In the genomic region with DNA sequence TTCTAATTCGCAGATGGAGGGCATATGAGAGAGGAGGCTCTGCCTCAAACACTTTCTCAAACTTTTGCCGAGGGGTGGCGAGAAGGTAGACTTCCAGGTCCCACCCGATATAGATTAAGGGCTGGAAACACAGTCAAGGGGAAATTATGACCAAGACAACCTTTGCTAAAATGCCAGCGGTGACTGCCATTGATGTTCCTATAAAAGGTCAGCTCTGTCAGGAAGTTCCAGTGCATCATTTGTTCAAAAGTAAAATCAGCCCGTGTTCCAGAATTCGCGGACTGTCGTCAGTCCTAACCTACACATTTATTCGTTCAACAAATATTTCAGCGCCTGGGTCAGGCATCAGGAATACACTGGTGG, we compare ENCODE assay signal across 8 cellular contexts. TPM values are rescaled to one million over a fixed set of nuclear protein-coding genes. Genes with fewer than 3 reads are reported as not detected.
DNase-seq lines count a peak whose midpoint lies in the region; ATAC-seq and TF ChIP-seq lines count a peak whose summit lies in the region.

No MANE protein-coding gene starts in this region.

- H2AFZ ChIP-seq in trophoblast cell (ENCODE audit: insufficient read depth, low read length, poor library complexity): peak overlapping the region; percentile 28

- intact Hi-C loops in esophagus squamous epithelium (cut with DNase I): no loop called here

- TF ChIP-seq POLR2A in esophagus squamous epithelium (IDR thresholded peaks at IDR 0.05): no peak

- peak overlapping the region; percentile 62 for H3K4me2 ChIP-seq in trophoblast cell (ENCODE audit: low read length)

- TF ChIP-seq CTCF in esophagus squamous epithelium (IDR thresholded peaks at IDR 0.05): no peak

- H3K27me3 ChIP-seq in esophagus squamous epithelium (no peaks in the 10 kb centered on the region), trophoblast cell (ENCODE audit: insufficient read depth, low read length) (no peaks in the 10 kb centered on the region)

- H3K4me3 ChIP-seq in esophagus squamous epithelium: peak overlapping the region; percentile 79 to 99 (median 92)
- H3K4me3 ChIP-seq in trophoblast cell (ENCODE audit: low read depth, low read length): peak overlapping the region; percentile 85

- ATAC-seq in T-helper 17 cell (no peak), HG03378 (IDR thresholded peaks at IDR 0.05; ENCODE audit: unreplicated experiment) (no peak), HG02885 (IDR thresholded peaks at IDR 0.05; ENCODE audit: poor library complexity, unreplicated experiment) (no peak)

- H3K4me1 ChIP-seq in esophagus squamous epithelium (peaks cover 20 to 42% (median 25%) of the 10 kb centered on the region in 3 donors), trophoblast cell (ENCODE audit: control insufficient read depth in 1 of 2, insufficient read depth in 2 of 2, low read length in 2 of 2) (peaks cover 5 to 9% of the 10 kb centered on the region in 2 experiments)

- H4K8ac ChIP-seq in trophoblast cell (ENCODE audit: low read depth, low read length): peak overlapping the region; percentile 91

- peak overlapping the region; percentile 75 for H4K91ac ChIP-seq in trophoblast cell (ENCODE audit: low read depth, low read length)

- peak overlapping the region; percentile 85 for H4K12ac ChIP-seq in trophoblast cell (ENCODE audit: low read depth, low read length)

- 1 to 2% methylated on average over 10 to 11 of the region's 11 CpGs for WGBS in esophagus squamous epithelium, 2 donors
- no CpG with 5 or more reads among the region's 11 CpGs for WGBS in trophoblast cell (ENCODE audit: extremely low coverage, insufficient coverage, insufficient read length)

- DNase-seq in NOMO-1 treated with DMSO at 0.1 percent for 48 hours (lab: John Stamatoyannopoulos, UW; ENCODE audit: unreplicated experiment) (peak; percentile 10), NOMO-1 treated with dmso at 0.1 percent for 144 hours (lab: John Stamatoyannopoulos, UW; ENCODE audit: unreplicated experiment) (no peak), T-helper 17 cell (no peak), esophagus squamous epithelium (lab: John Stamatoyannopoulos, UW) (no peak), trophoblast cell (no peak), NCI-H446 treated with DMSO at 0.1 percent for 48 hours (lab: John Stamatoyannopoulos, UW) (no peak)

- no peak overlapping the region for H3K23ac ChIP-seq in trophoblast cell (ENCODE audit: low read length)

- H3K27ac ChIP-seq in esophagus squamous epithelium (peak overlapping the region; percentile 96 to 100 (median 98)), trophoblast cell (ENCODE audit: low read depth, low read length) (peak overlapping the region; percentile 87)

- H3K79me2 ChIP-seq in trophoblast cell (ENCODE audit: control insufficient read depth, insufficient read depth, low read length, poor library complexity): peaks cover 24% of the 10 kb centered on the region

- peak overlapping the region; percentile 91 for H3K9ac ChIP-seq in trophoblast cell (ENCODE audit: low read length)

- peak overlapping the region; percentile 87 for H3K18ac ChIP-seq in trophoblast cell (ENCODE audit: low read length)

- H3K36me3 ChIP-seq in esophagus squamous epithelium (no peaks in the 10 kb centered on the region), trophoblast cell (ENCODE audit: control insufficient read depth in 1 of 2, insufficient read depth in 2 of 2, low read length in 2 of 2) (peaks cover 0 to 3% of the 10 kb centered on the region in 2 experiments)

- H3K27ac Mint-ChIP-seq in T-helper 17 cell: peak overlapping the region; percentile 99

- peaks cover 12% of the 10 kb centered on the region for H3K36me3 Mint-ChIP-seq in T-helper 17 cell (ENCODE audit: low read depth)

- H3K14ac ChIP-seq in trophoblast cell (ENCODE audit: low read length): peak overlapping the region; percentile 87

- H3K4ac ChIP-seq in trophoblast cell (ENCODE audit: low read depth, low read length): peak overlapping the region; percentile 70

- H3K9me3 ChIP-seq in T-helper 17 cell (ENCODE audit: control insufficient read depth, low read length, poor library complexity, severe bottlenecking): no peaks in the 10 kb centered on the region
- H3K9me3 ChIP-seq in esophagus squamous epithelium: no peaks in the 10 kb centered on the region
- H3K9me3 ChIP-seq in trophoblast cell (ENCODE audit: insufficient read depth, low read depth, low read length): no peaks in the 10 kb centered on the region

- H3K79me1 ChIP-seq in trophoblast cell (ENCODE audit: low read length): peaks cover 19% of the 10 kb centered on the region

- no peak overlapping the region for H2BK12ac ChIP-seq in trophoblast cell (ENCODE audit: low read length)

- H3K4me1 Mint-ChIP-seq in T-helper 17 cell: peaks cover 40% of the 10 kb centered on the region

- H3K27me3 Mint-ChIP-seq in T-helper 17 cell: peaks cover 25% of the 10 kb centered on the region

- H2AK5ac ChIP-seq in trophoblast cell (ENCODE audit: low read length): no peak overlapping the region

- H3K4me3 Mint-ChIP-seq in T-helper 17 cell: peak overlapping the region; percentile 98

- H2BK5ac ChIP-seq in trophoblast cell (ENCODE audit: low read depth, low read length, poor library complexity): peak overlapping the region; percentile 93

- H2BK120ac ChIP-seq in trophoblast cell (ENCODE audit: insufficient read depth, low read length, poor library complexity): peak overlapping the region; percentile 84

RNA-seq across cellular contexts. Expression of gene PAPOLA, which starts 0.8 kb away (rescaled TPM):
- total RNA-seq in T-helper 17 cell: 100 to 1,000 TPM; 141 to 169 TPM
- total RNA-seq in esophagus squamous epithelium: 100 to 1,000 TPM in 2 of 4 donors, 10 to 100 TPM in 2; 66.7 to 152 (median 116) TPM
- 521 and 554 TPM in 2 replicates for polyA plus RNA-seq in trophoblast cell (2013)
